9 cellular contexts compared by ENCODE assay signal in genomic region chr1:167683641-167684502, GRCh38. TPM values are rescaled to one million over a fixed set of nuclear protein-coding genes. Genes with fewer than 3 reads are reported as not detected.
DNase-seq lines count a peak whose midpoint lies in the region; ATAC-seq and TF ChIP-seq lines count a peak whose summit lies in the region.
"Had no signal": no experiment of that assay in that cellular context is flagged by ENCODE, and none has a peak within 500 bp of the region (broad histone marks: within the 10 kb centered on the region; RNA-seq: fewer than 3 reads in every experiment).

No MANE protein-coding gene starts in this region.

- H3K4me3 ChIP-seq in CD8-positive, alpha-beta memory T cell (ENCODE audit: low read length): no peak overlapping the region

- peaks cover 71% of the 10 kb centered on the region for H3K36me3 ChIP-seq in CD8-positive, alpha-beta memory T cell (ENCODE audit: insufficient read depth, low read length)

- POLR2A ChIA-PET in CD8-positive, alpha-beta memory T cell (lab: Charles Lee): no interaction called here

- H3K9me3 Mint-ChIP-seq in CD8-positive, alpha-beta memory T cell: no peaks in the 10 kb centered on the region
- no peaks in the 10 kb centered on the region for H3K9me3 Mint-ChIP-seq in endothelial cell (ENCODE audit: unreplicated experiment)
- H3K9me3 Mint-ChIP-seq in naive B cell: no peaks in the 10 kb centered on the region

- H3K27me3 ChIP-seq in CD8-positive, alpha-beta memory T cell (ENCODE audit: insufficient read depth, low read length, poor library complexity, severe bottlenecking): no peaks in the 10 kb centered on the region

- ATAC-seq in naive B cell (ENCODE audit: low read depth in 2 of 2) (no peak), HG02981 (IDR thresholded peaks at IDR 0.05; ENCODE audit: unreplicated experiment) (no peak)

- DNase-seq in CD8-positive, alpha-beta memory T cell: no peak
- DNase-seq in RPMI7951 (ENCODE audit: low read depth) (peak; percentile 76), endothelial cell (ENCODE audit: low spot score) (peak; percentile 43), naive B cell (no peak), mucosa of gallbladder (ENCODE audit: low spot score) (no peak), DMS114 treated with DMSO at 0.1 percent for 48 hours (lab: John Stamatoyannopoulos, UW; ENCODE audit: unreplicated experiment) (no peak), D341Med (ENCODE audit: low spot score) (no peak)
- DNase-seq: T1000 had no signal

- H3K27ac ChIP-seq in CD8-positive, alpha-beta memory T cell (ENCODE audit: low read depth, low read length): no peak overlapping the region

- CTCF ChIA-PET in CD8-positive, alpha-beta memory T cell (lab: Charles Lee): interaction anchor here (1.2 kb wide), 1 partner anchor 83 kb away, joined by 4 read pairs; no protein-coding TSS in a partner anchor

- peaks cover 22 to 35% (median 31%) of the 10 kb centered on the region in 3 donors for H3K4me1 Mint-ChIP-seq in CD8-positive, alpha-beta memory T cell
- H3K4me1 Mint-ChIP-seq in endothelial cell (ENCODE audit: unreplicated experiment): peaks cover 50% of the 10 kb centered on the region
- peaks cover 36 to 62% (median 58%) of the 10 kb centered on the region in 3 donors for H3K4me1 Mint-ChIP-seq in naive B cell

- H3K27ac Mint-ChIP-seq in CD8-positive, alpha-beta memory T cell: peak overlapping the region in 7 of 8 donors; percentile 13 to 92 (median 57)
- H3K27ac Mint-ChIP-seq in endothelial cell (ENCODE audit: unreplicated experiment) (peak overlapping the region; percentile 91), naive B cell (peak overlapping the region in 4 of 6 donors; percentile 53 to 93 (median 88))

- no peak overlapping the region for H3K4me3 Mint-ChIP-seq in CD8-positive, alpha-beta memory T cell
- peak overlapping the region; percentile 53 for H3K4me3 Mint-ChIP-seq in endothelial cell (ENCODE audit: unreplicated experiment)
- peak overlapping the region in 2 of 8 donors; percentile 20 to 29 for H3K4me3 Mint-ChIP-seq in naive B cell

- no peaks in the 10 kb centered on the region for H3K27me3 Mint-ChIP-seq in CD8-positive, alpha-beta memory T cell
- H3K27me3 Mint-ChIP-seq in endothelial cell (ENCODE audit: unreplicated experiment) (peaks cover 3% of the 10 kb centered on the region), naive B cell (no peaks in the 10 kb centered on the region)

- H3K4me1 ChIP-seq in CD8-positive, alpha-beta memory T cell (ENCODE audit: insufficient read depth, low read length): peaks cover 10% of the 10 kb centered on the region

- no peak for TF ChIP-seq CTCF in endothelial cell (IDR thresholded peaks at IDR 0.05; ENCODE audit: unreplicated experiment)

- no peaks in the 10 kb centered on the region for H3K9me3 ChIP-seq in CD8-positive, alpha-beta memory T cell (ENCODE audit: low read length)

- H3K36me3 Mint-ChIP-seq in CD8-positive, alpha-beta memory T cell: peaks cover 7 to 61% (median 20%) of the 10 kb centered on the region in 3 donors
- H3K36me3 Mint-ChIP-seq in endothelial cell (ENCODE audit: low read depth, unreplicated experiment) (peaks cover 8% of the 10 kb centered on the region), naive B cell (peaks cover 10 to 17% of the 10 kb centered on the region in 2 donors)

RNA-seq across cellular contexts. Expression of gene MPZL1, which starts 37.9 kb away (rescaled TPM):
- 10 to 100 TPM; 15.6 to 17.9 TPM for total RNA-seq in CD8-positive, alpha-beta memory T cell
- polyA plus RNA-seq in CD8-positive, alpha-beta memory T cell: 8.2 TPM
- 48.0 and 59.1 TPM in 2 replicates for total RNA-seq in RPMI7951 (2014; rRNA removed; shearing (Covaris generic))
- total RNA-seq in endothelial cell (ENCODE audit: unreplicated experiment) (441 TPM), mucosa of gallbladder (137 TPM)
- 10 to 100 TPM; 23.5 to 64.2 (median 29.7) TPM for polyA plus RNA-seq in naive B cell (ENCODE audit: low read depth in 6 of 6)

RNA-seq across cellular contexts. Expression of gene RCSD1, which starts 53.8 kb away (rescaled TPM):
- 10 to 100 TPM; 45.9 to 47.9 TPM for total RNA-seq in CD8-positive, alpha-beta memory T cell
- 171 TPM for polyA plus RNA-seq in CD8-positive, alpha-beta memory T cell
- total RNA-seq in RPMI7951 (2014; rRNA removed; shearing (Covaris generic)): 0.12 and 0.59 TPM in 2 replicates
- total RNA-seq in endothelial cell (ENCODE audit: unreplicated experiment) (39.5 TPM), mucosa of gallbladder (18.4 TPM)
- 100 to 1,000 TPM; 273 to 418 (median 333) TPM for polyA plus RNA-seq in naive B cell (ENCODE audit: low read depth in 6 of 6)

Comparison
In these comparisons a context has a peak if more than half of its experiments do, and no peak if none do; other contexts are left out.
1. DNase-seq: peak in RPMI7951 (single experiment) and endothelial cell (single experiment); none in CD8-positive, alpha-beta memory T cell (0 of 5), naive B cell (single experiment), mucosa of gallbladder (single experiment), DMS114 treated with DMSO at 0.1 percent for 48 hours (single experiment) and D341Med (single experiment).
2. RNA of gene RCSD1, which starts 53.8 kb away (total RNA-seq): 45.9 to 47.9 TPM in CD8-positive, alpha-beta memory T cell, 39.5 TPM in endothelial cell (single experiment) and 18.4 TPM in mucosa of gallbladder (single experiment); 0.12 to 0.59 TPM in RPMI7951; every median in the first group is over 10 times any median in the second.
3. Peak in every context shown above with its lines, with median percentiles within 50 percentile points of each other: H3K27ac Mint-ChIP-seq.